In the genomic region with DNA sequence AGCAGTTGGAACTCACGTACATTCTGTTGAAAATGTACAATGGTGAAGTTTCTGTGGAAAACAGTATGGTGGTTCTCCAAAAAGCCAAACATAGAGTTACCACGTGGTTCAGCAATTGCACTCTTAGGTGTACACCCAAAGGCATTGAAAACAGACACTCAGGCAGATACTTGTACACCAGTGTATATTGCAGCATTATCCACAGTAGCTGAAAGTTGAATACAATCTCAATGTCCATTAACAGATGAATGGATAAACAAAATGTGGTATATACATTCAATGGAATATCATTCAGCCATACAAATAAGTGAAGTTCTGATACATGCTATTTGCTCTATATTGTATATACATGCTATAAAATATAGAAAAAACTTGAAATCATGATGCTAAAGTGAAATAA, we compare ENCODE assay signal across 27 cellular contexts. TPM values are rescaled to one million over a fixed set of nuclear protein-coding genes. Genes with fewer than 3 reads are reported as not detected.
"Had no signal": no experiment of that assay in that cellular context is flagged by ENCODE, and none has a peak within 500 bp of the region (broad histone marks: within the 10 kb centered on the region; RNA-seq: fewer than 3 reads in every experiment).

No MANE protein-coding gene starts in this region.

- H3K4me1 ChIP-seq: esophagus squamous epithelium, gastrocnemius medialis, heart right ventricle, left lung, lower lobe of right lung had no signal

- H3K36me3 ChIP-seq: esophagus squamous epithelium, gastrocnemius medialis, heart right ventricle, left lung, lower lobe of right lung had no signal

- H3K9me3 ChIP-seq: esophagus squamous epithelium, gastrocnemius medialis, heart right ventricle, left lung, lower lobe of right lung had no signal

- FAIRE-seq: colon, endometrium, islet of Langerhans, keratinocyte had no signal

- H3K4me3 ChIP-seq: coronary artery, dorsolateral prefrontal cortex, esophagus squamous epithelium, gastrocnemius medialis, heart right ventricle, left lung, lower lobe of right lung had no signal

- DNase-seq: dermis blood vessel endothelial cell; dorsolateral prefrontal cortex; effector CD4-positive, alpha-beta T cell; effector memory CD4-positive, alpha-beta T cell; erythroblast; esophagus squamous epithelium; foreskin fibroblast; foreskin melanocyte; gastrocnemius medialis; glutamatergic neuron; heart right ventricle; hippocampal formation; left cardiac atrium; left lung; left ventricle myocardium superior; lower lobe of right lung; mesenchymal stem cell had no signal

- H3K27ac ChIP-seq: coronary artery, dorsolateral prefrontal cortex, epithelial cell of prostate, esophagus squamous epithelium, gastrocnemius medialis, heart right ventricle, left lung, lower lobe of right lung had no signal

- ATAC-seq: esophagus mucosa, gastrocnemius medialis, heart right ventricle, left cardiac atrium, left lung, left ventricle myocardium superior, lower lobe of right lung had no signal

RNA-seq across cellular contexts. Expression of gene TBX2, which starts 23.2 kb away (rescaled TPM):
- polyA plus RNA-seq: keratinocyte had no signal

RNA-seq across cellular contexts. Expression of gene TBX4, which starts 29.4 kb away (rescaled TPM):
- total RNA-seq: dermis blood vessel endothelial cell, esophagus mucosa, esophagus squamous epithelium, gastrocnemius medialis, glomerular endothelial cell, heart right ventricle, kidney epithelial cell, left cardiac atrium, left ventricle myocardium superior, lung microvascular endothelial cell had no signal
